In genomic region chr4:155496294-155496626, GRCh38 we compare ENCODE assay signal across 17 cellular contexts.
DNase-seq lines count a peak whose midpoint lies in the region; ATAC-seq and TF ChIP-seq lines count a peak whose summit lies in the region.
"Had no signal": no experiment of that assay in that cellular context is flagged by ENCODE, and none has a peak within 500 bp of the region (broad histone marks: within the 10 kb centered on the region; RNA-seq: fewer than 3 reads in every experiment).

No MANE protein-coding gene starts in this region.

- H2AFZ ChIP-seq in GM23338 (0 out of 2 replicates have a peak overlapping the region, but pooled peaks have one; percentile 69), neural progenitor cell (replicated peaks) (peak overlapping the region; percentile 35)

- H3K79me2 ChIP-seq in GM23338 (replicated peaks; ENCODE audit: insufficient read depth) (no peaks in the 10 kb centered on the region), neural progenitor cell (ENCODE audit: low read depth) (no peaks in the 10 kb centered on the region)

- H3K9ac ChIP-seq in neural progenitor cell, result no peak overlapping the region

- H3K27me3 Mint-ChIP-seq in GM23338 (ENCODE audit: insufficient read depth, low read depth, poor library complexity), result no peaks in the 10 kb centered on the region
- H3K27me3 Mint-ChIP-seq in neural progenitor cell (ENCODE audit: insufficient read depth, low read depth), result no peaks in the 10 kb centered on the region

- H3K36me3 Mint-ChIP-seq in GM23338 (ENCODE audit: low read depth), result no peaks in the 10 kb centered on the region
- no peaks in the 10 kb centered on the region for H3K36me3 Mint-ChIP-seq in neural progenitor cell

- H3K9me3 Mint-ChIP-seq in GM23338 (no peaks in the 10 kb centered on the region), neural progenitor cell (no peaks in the 10 kb centered on the region)

- H3K36me3 ChIP-seq in GM23338 (ENCODE audit: insufficient read depth), result no peaks in the 10 kb centered on the region
- no peaks in the 10 kb centered on the region for H3K36me3 ChIP-seq in neural progenitor cell
- H3K36me3 ChIP-seq in brain microvascular endothelial cell (replicated peaks), result no peaks in the 10 kb centered on the region

- H3K4me3 ChIP-seq in GM23338 (no peak overlapping the region), coronary artery (peak overlapping the region; percentile 23), neural progenitor cell (no peak overlapping the region), brain microvascular endothelial cell (ENCODE audit: low read depth, low read length) (no peak overlapping the region)

- H3K4me1 ChIP-seq in GM23338 (ENCODE audit: insufficient read depth), result no peaks in the 10 kb centered on the region
- H3K4me1 ChIP-seq in neural progenitor cell, result no peaks in the 10 kb centered on the region

- H3K27ac ChIP-seq in GM23338 (ENCODE audit: low read depth), result no peak overlapping the region
- no peak overlapping the region for H3K27ac ChIP-seq in coronary artery
- no peak overlapping the region for H3K27ac ChIP-seq in neural progenitor cell
- H3K27ac ChIP-seq in brain microvascular endothelial cell, result no peak overlapping the region

- no peaks in the 10 kb centered on the region for H3K9me3 ChIP-seq in neural progenitor cell (ENCODE audit: low read depth)

- in situ Hi-C loops in brain microvascular endothelial cell (cut with HindIII; ENCODE audit: low pct_ligation_motif_present, low sequenced_read_pairs), result no loop called here

- H3K4me1 Mint-ChIP-seq in GM23338 (no peaks in the 10 kb centered on the region; the same call in 2 of the 3 replicates), neural progenitor cell (no peaks in the 10 kb centered on the region)

- no peak overlapping the region for H3K4me2 ChIP-seq in GM23338
- H3K4me2 ChIP-seq in neural progenitor cell, result no peak overlapping the region

- DNase-seq in GM23338 (ENCODE audit: low spot score) (no peak), coronary artery (ENCODE audit: low spot score) (no peak), left ventricle myocardium superior (no peak), neural progenitor cell (ENCODE audit: low spot score) (no peak), brain microvascular endothelial cell (no peak), islet precursor cell (no peak), SKM-1 (lab: John Stamatoyannopoulos, UW; ENCODE audit: unreplicated experiment) (no peak)
- DNase-seq: 8988T, DMS153, GDM1, NCI-H1105 treated with DMSO at 0.1 percent for 48 hours, NCI-H1694, NCI-H2081 treated with DMSO at 0.1 percent for 48 hours, NCI-H748 treated with DMSO at 0.1 percent for 48 hours, SHP77 treated with DMSO at 0.1 percent for 48 hours had no signal

- H3K9me2 ChIP-seq in GM23338 (ENCODE audit: insufficient read depth), result 0 out of 2 replicates have a peak, but pooled peaks cover 3% of the 10 kb centered on the region

- ATAC-seq in GM23338 (no peak), left ventricle myocardium superior (peak; percentile 60), GM18519 (IDR thresholded peaks at IDR 0.05; ENCODE audit: low FRiP score, unreplicated experiment) (no peak)
- ATAC-seq: HCT116 had no signal

- no peak overlapping the region for H3K4me3 Mint-ChIP-seq in GM23338
- H3K4me3 Mint-ChIP-seq in neural progenitor cell, result no peak overlapping the region

- H3K27ac Mint-ChIP-seq in GM23338 (no peak overlapping the region), neural progenitor cell (no peak overlapping the region)

- H3F3A ChIP-seq in GM23338 (replicated peaks; ENCODE audit: low read depth) (no peaks in the 10 kb centered on the region), neural progenitor cell (ENCODE audit: low read depth) (no peaks in the 10 kb centered on the region)

- no peaks in the 10 kb centered on the region for H3K27me3 ChIP-seq in GM23338 (ENCODE audit: insufficient read depth)
- no peaks in the 10 kb centered on the region for H3K27me3 ChIP-seq in neural progenitor cell
- no peaks in the 10 kb centered on the region for H3K27me3 ChIP-seq in brain microvascular endothelial cell (replicated peaks)

- H4K20me1 ChIP-seq in GM23338 (replicated peaks; ENCODE audit: insufficient read depth) (no peaks in the 10 kb centered on the region), neural progenitor cell (ENCODE audit: low read depth) (no peaks in the 10 kb centered on the region)

- intact Hi-C loops in left ventricle myocardium superior (cut with micrococcal nuclease), result no loop called here

- TF ChIP-seq CTCF in GM23338 (conservative IDR thresholded peaks at IDR 0.05; ENCODE audit: low read depth in 2 of 2) (0 out of 4 replicates have a peak, but pooled peaks of 1 of the 2 experiments have one; percentile 8), coronary artery (IDR thresholded peaks at IDR 0.05) (no peak), neural progenitor cell (IDR thresholded peaks at IDR 0.05) (no peak), brain microvascular endothelial cell (IDR thresholded peaks at IDR 0.05; ENCODE audit: low read depth, low read length, missing control alignments) (no peak)

TF ChIP-seq in GM23338, 12 proteins besides CTCF, POLR2A, EP300 and RAD21:
- TF ChIP-seq NANOG (IDR thresholded peaks at IDR 0.05; ENCODE audit: borderline replicate concordance), result no peak
